Comparison of ENCODE assay signal across 18 cellular contexts in genomic region chrX:567891-568290, GRCh38.
DNase-seq lines count a peak whose midpoint lies in the region; ATAC-seq, FAIRE-seq and TF ChIP-seq lines count a peak whose summit lies in the region.
"Had no signal": no experiment of that assay in that cellular context is flagged by ENCODE, and none has a peak within 500 bp of the region (broad histone marks: within the 10 kb centered on the region; RNA-seq: fewer than 3 reads in every experiment).

No MANE protein-coding gene starts in this region.

- FAIRE-seq in bronchial epithelial cell (lab: Jason Lieb, UNC) = peak; percentile 79
- FAIRE-seq: D721Med, GM12878, K562 had no signal

- intact Hi-C loops in ascending aorta (cut with DNase I) = no loop called here

- no peaks in the 10 kb centered on the region for H3K27me3 ChIP-seq in bronchial epithelial cell (ENCODE audit: control insufficient read depth, insufficient read depth, low read length)
- no peaks in the 10 kb centered on the region for H3K27me3 ChIP-seq in ascending aorta

- H3K27me3 Mint-ChIP-seq in stimulated activated naive CD8-positive, alpha-beta T cell treated with anti-CD3 and anti-CD28 coated beads, Interleukin-15, amount 100 ng/mL, for 72 hours = no peaks in the 10 kb centered on the region
- H3K27me3 Mint-ChIP-seq in osteocyte (ENCODE audit: unreplicated experiment) = no peaks in the 10 kb centered on the region

- no peak overlapping the region for H3K27ac Mint-ChIP-seq in stimulated activated naive CD8-positive, alpha-beta T cell treated with anti-CD3 and anti-CD28 coated beads, Interleukin-15, amount 100 ng/mL, for 72 hours
- no peak overlapping the region for H3K27ac Mint-ChIP-seq in osteocyte (ENCODE audit: unreplicated experiment)
- H3K27ac Mint-ChIP-seq: CD4-positive, alpha-beta T cell had no signal

- no peak for DNase-seq in stimulated activated naive CD8-positive, alpha-beta T cell treated with anti-CD3 and anti-CD28 coated beads, Interleukin-15, amount 100 ng/mL, for 72 hours
- DNase-seq in stimulated activated naive CD8-positive, alpha-beta T cell treated with anti-CD3 and anti-CD28 coated beads, Interleukin-15, Interleukin-2, amounts not matched to agents 100 U/mL and 50 U/mL, for 24 hours = no peak
- no peak for DNase-seq in bronchial epithelial cell (ENCODE audit: low read depth)
- peak; percentile 42 for DNase-seq in osteocyte (ENCODE audit: extremely low spot score, unreplicated experiment)
- DNase-seq in ascending aorta (ENCODE audit: low spot score in 2 of 2) = no peak
- DNase-seq: Caco-2; CD4-positive, alpha-beta T cell; DMS79; GF-D8; GM23248; IMR-90 had no signal

- H3K4me3 Mint-ChIP-seq in stimulated activated naive CD8-positive, alpha-beta T cell treated with anti-CD3 and anti-CD28 coated beads, Interleukin-15, amount 100 ng/mL, for 72 hours = no peak overlapping the region
- H3K4me3 Mint-ChIP-seq in osteocyte (ENCODE audit: unreplicated experiment) = no peak overlapping the region
- H3K4me3 Mint-ChIP-seq: CD4-positive, alpha-beta T cell had no signal

- H3K36me3 Mint-ChIP-seq in osteocyte (ENCODE audit: unreplicated experiment) = no peaks in the 10 kb centered on the region

- no peaks in the 10 kb centered on the region for H3K4me1 ChIP-seq in ascending aorta
- H3K4me1 ChIP-seq: Caco-2, HAP-1 had no signal

- H3K36me3 ChIP-seq in bronchial epithelial cell (ENCODE audit: control insufficient read depth, insufficient read depth, low read length) = no peaks in the 10 kb centered on the region
- H3K36me3 ChIP-seq in ascending aorta = no peaks in the 10 kb centered on the region
- H3K36me3 ChIP-seq: HAP-1 had no signal

- no peak overlapping the region for H3K27ac ChIP-seq in ascending aorta
- H3K27ac ChIP-seq: C4-2B, GM23248, HL-60 had no signal

- H3K4me3 ChIP-seq in bronchial epithelial cell (ENCODE audit: low read depth, low read length) = no peak overlapping the region
- no peak overlapping the region for H3K4me3 ChIP-seq in ascending aorta
- H3K4me3 ChIP-seq: GM12878, GM23248, HAP-1, K562 had no signal

- no peaks in the 10 kb centered on the region for H3K4me1 Mint-ChIP-seq in stimulated activated naive CD8-positive, alpha-beta T cell treated with anti-CD3 and anti-CD28 coated beads, Interleukin-15, amount 100 ng/mL, for 72 hours
- H3K4me1 Mint-ChIP-seq in osteocyte (ENCODE audit: unreplicated experiment) = no peaks in the 10 kb centered on the region

- TF ChIP-seq CTCF in bronchial epithelial cell (IDR thresholded peaks at IDR 0.05; ENCODE audit: insufficient read depth, low read length, severe bottlenecking) = no peak
- TF ChIP-seq CTCF in osteocyte (IDR thresholded peaks at IDR 0.05) = no peak
- TF ChIP-seq CTCF in ascending aorta (IDR thresholded peaks at IDR 0.05) = no peak

- H3K9me3 ChIP-seq in ascending aorta = no peaks in the 10 kb centered on the region
- H3K9me3 ChIP-seq: Caco-2, HAP-1 had no signal

- ATAC-seq in stimulated activated naive CD8-positive, alpha-beta T cell treated with anti-CD3 and anti-CD28 coated beads, Interleukin-15, amount 100 ng/mL, for 72 hours = peak; percentile 33
- ATAC-seq in stimulated activated naive CD8-positive, alpha-beta T cell treated with anti-CD3 and anti-CD28 coated beads, Interleukin-15, Interleukin-2, amounts not matched to agents 100 U/mL and 50 U/mL, for 24 hours = no peak
- ATAC-seq in HG03565 (IDR thresholded peaks at IDR 0.05; ENCODE audit: unreplicated experiment) = no peak
- ATAC-seq: GM12878, K562 had no signal

- H3K9me3 Mint-ChIP-seq in stimulated activated naive CD8-positive, alpha-beta T cell treated with anti-CD3 and anti-CD28 coated beads, Interleukin-15, amount 100 ng/mL, for 72 hours = peaks cover 22 to 25% of the 10 kb centered on the region in 2 donors
- peaks cover 22% of the 10 kb centered on the region for H3K9me3 Mint-ChIP-seq in osteocyte (ENCODE audit: unreplicated experiment)
